In the genomic region with DNA sequence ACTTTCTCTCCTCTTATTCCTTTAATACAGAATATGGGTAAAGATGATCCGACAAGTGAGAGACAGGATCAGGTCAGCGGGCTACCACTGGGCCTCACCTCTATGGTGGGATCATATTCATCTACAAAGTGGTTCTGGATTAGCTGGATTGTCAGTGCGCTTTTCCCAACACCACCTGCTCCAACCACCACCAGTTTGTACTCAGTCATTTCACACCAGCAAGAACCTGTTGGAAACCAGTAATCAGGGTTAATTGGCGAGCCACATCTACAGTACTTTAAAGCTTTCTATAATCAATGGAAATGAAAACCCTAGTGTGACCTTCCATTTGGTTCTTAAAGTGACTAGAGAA, we compare ENCODE assay signal across 8 cellular contexts. TPM values are rescaled to one million over a fixed set of nuclear protein-coding genes. Genes with fewer than 3 reads are reported as not detected.
DNase-seq lines count a peak whose midpoint lies in the region; ATAC-seq and TF ChIP-seq lines count a peak whose summit lies in the region.

No MANE protein-coding gene starts in this region.

- ATAC-seq in GM18517 (IDR thresholded peaks at IDR 0.05; ENCODE audit: unreplicated experiment) (peak; percentile 14), GM21515 (IDR thresholded peaks at IDR 0.05; ENCODE audit: unreplicated experiment) (no peak)

- H3K27ac ChIP-seq in effector memory CD4-positive, alpha-beta T cell (ENCODE audit: insufficient read depth, low read length, poor library complexity, severe bottlenecking): peak overlapping the region; percentile 96

- no peaks in the 10 kb centered on the region for H3K9me3 ChIP-seq in effector memory CD4-positive, alpha-beta T cell (ENCODE audit: control insufficient read depth, low read length)

- peaks cover 10% of the 10 kb centered on the region for H3K4me1 ChIP-seq in effector memory CD4-positive, alpha-beta T cell (ENCODE audit: control insufficient read depth, insufficient read depth, low read length, poor library complexity, severe bottlenecking)

- H3K4me3 ChIP-seq in NB4 (ENCODE audit: low read depth, low read length): peak overlapping the region; percentile 94
- peak overlapping the region; percentile 78 for H3K4me3 ChIP-seq in effector memory CD4-positive, alpha-beta T cell (ENCODE audit: insufficient read depth, low read depth, low read length, poor library complexity, severe bottlenecking)

- H3K27ac Mint-ChIP-seq in neural crest cell (ENCODE audit: unreplicated experiment): peak overlapping the region; percentile 98

- H3K9me3 Mint-ChIP-seq in neural crest cell: no peaks in the 10 kb centered on the region

- H3K4me1 Mint-ChIP-seq in neural crest cell: peaks cover 19% of the 10 kb centered on the region

- peaks cover 60% of the 10 kb centered on the region for H3K36me3 ChIP-seq in effector memory CD4-positive, alpha-beta T cell (ENCODE audit: control insufficient read depth, insufficient read depth, low read length)

- DNase-seq in NB4 (ENCODE audit: low read depth) (no peak), neural crest cell (ENCODE audit: low read depth, low spot score) (no peak), SW 1271 (lab: John Stamatoyannopoulos, UW) (no peak), SHP77 treated with DMSO at 0.1 percent for 48 hours (lab: John Stamatoyannopoulos, UW) (no peak)
- DNase-seq in effector memory CD4-positive, alpha-beta T cell: no peak
- DNase-seq in activated effector memory CD4-positive, alpha-beta T cell treated with anti-CD3 and anti-CD28 coated beads, Interleukin-2, amount 50 U/mL, for 16 hours: no peak

- H3K4me3 Mint-ChIP-seq in neural crest cell: peak overlapping the region; percentile 97

- H3K27me3 Mint-ChIP-seq in neural crest cell (ENCODE audit: low read depth): no peaks in the 10 kb centered on the region

- TF ChIP-seq CTCF in NB4 (IDR thresholded peaks at IDR 0.05; ENCODE audit: low read depth, low read length) (no peak), neural crest cell (conservative IDR thresholded peaks at IDR 0.05) (no peak)

- H3K36me3 Mint-ChIP-seq in neural crest cell (ENCODE audit: low read depth): peaks cover 27% of the 10 kb centered on the region

- H3K27me3 ChIP-seq in effector memory CD4-positive, alpha-beta T cell (replicated peaks; ENCODE audit: control insufficient read depth, insufficient read depth, low read length, poor library complexity, severe bottlenecking): no peaks in the 10 kb centered on the region

- TF ChIP-seq POLR2A in NB4 (IDR thresholded peaks at IDR 0.05; ENCODE audit: extremely low read depth, insufficient read length): no peak

RNA-seq across cellular contexts. Expression of a gene that starts 0.6 kb away (rescaled TPM):
- total RNA-seq in neural crest cell: 64.8 and 66.0 TPM in 2 replicates

RNA-seq across cellular contexts. Expression of a gene that starts 20.6 kb away (rescaled TPM):
- not detected in 2 replicates for total RNA-seq in neural crest cell

RNA-seq across cellular contexts. Expression of a gene that starts 41.9 kb away (rescaled TPM):
- total RNA-seq in neural crest cell: 659 and 685 TPM in 2 replicates

RNA-seq across cellular contexts. Expression of a gene that starts 46.1 kb away (rescaled TPM):
- 0.79 and 0.82 TPM in 2 replicates for total RNA-seq in neural crest cell
